ENCODE assay signal across 11 cellular contexts in genomic region chr14:59262717-59263469, GRCh38.
DNase-seq lines count a peak whose midpoint lies in the region; ATAC-seq, FAIRE-seq and TF ChIP-seq lines count a peak whose summit lies in the region.
"Had no signal": no experiment of that assay in that cellular context is flagged by ENCODE, and none has a peak within 500 bp of the region (broad histone marks: within the 10 kb centered on the region; RNA-seq: fewer than 3 reads in every experiment).

No MANE protein-coding gene starts in this region.

- CTCF ChIA-PET in CD4-positive, alpha-beta T cell (lab: Charles Lee): no interaction called here

- H3K27me3 ChIP-seq in small intestine (ENCODE audit: control insufficient read depth in 2 of 2, insufficient read depth in 2 of 2, low read length in 2 of 2): no peaks in the 10 kb centered on the region
- H3K27me3 ChIP-seq in CD4-positive, alpha-beta T cell (ENCODE audit: control insufficient read depth, insufficient read depth, low read length): no peaks in the 10 kb centered on the region

- no peak for ATAC-seq in CD4-positive, alpha-beta T cell (ENCODE audit: poor library complexity)

- peaks cover 0 to 2% of the 10 kb centered on the region in 2 donors for H3K36me3 ChIP-seq in small intestine (ENCODE audit: control insufficient read depth in 2 of 2, insufficient read depth in 2 of 2, low read length in 2 of 2)

- H3K4me1 Mint-ChIP-seq in glutamatergic neuron (ENCODE audit: low read depth, unreplicated experiment): peaks cover 5% of the 10 kb centered on the region
- H3K4me1 Mint-ChIP-seq in CD4-positive, alpha-beta T cell (ENCODE audit: low read depth): no peaks in the 10 kb centered on the region

- H3K27me3 Mint-ChIP-seq in glutamatergic neuron (ENCODE audit: unreplicated experiment): no peaks in the 10 kb centered on the region
- H3K27me3 Mint-ChIP-seq in CD4-positive, alpha-beta T cell: no peaks in the 10 kb centered on the region

- no peaks in the 10 kb centered on the region for H3K9me3 ChIP-seq in small intestine (ENCODE audit: control insufficient read depth, low read depth)
- no peaks in the 10 kb centered on the region for H3K9me3 ChIP-seq in CD4-positive, alpha-beta T cell (ENCODE audit: control insufficient read depth, low read length)

- H3K36me3 Mint-ChIP-seq in glutamatergic neuron (ENCODE audit: unreplicated experiment): peaks cover 5% of the 10 kb centered on the region
- H3K36me3 Mint-ChIP-seq in CD4-positive, alpha-beta T cell (ENCODE audit: low read depth): peaks cover 52% of the 10 kb centered on the region

- POLR2A ChIA-PET in CD4-positive, alpha-beta T cell (lab: Charles Lee): no interaction called here

- intact Hi-C loops in CD4-positive, alpha-beta T cell (cut with DNase I, micrococcal nuclease): no loop called here

- TF ChIP-seq CTCF in glutamatergic neuron (IDR thresholded peaks at IDR 0.05; ENCODE audit: partially characterized antibody, unreplicated experiment): peak; percentile 23
- no peak for TF ChIP-seq CTCF in CD4-positive, alpha-beta T cell (IDR thresholded peaks at IDR 0.05)

- DNase-seq in DMS 273 (lab: John Stamatoyannopoulos, UW; ENCODE audit: unreplicated experiment) (peak; percentile 6), DMS 273 treated with DMSO at 0.1 percent for 48 hours (lab: John Stamatoyannopoulos, UW) (no peak), SHP77 (lab: John Stamatoyannopoulos, UW) (peak; percentile 6 to 43), glutamatergic neuron (no peak), small intestine (peak; percentile 64), SW 1271 (lab: John Stamatoyannopoulos, UW) (no peak), DMS114 treated with DMSO at 0.1 percent for 48 hours (lab: John Stamatoyannopoulos, UW; ENCODE audit: unreplicated experiment) (no peak)
- DNase-seq in CD4-positive, alpha-beta T cell: no peak
- DNase-seq: 8988T, NCI-H1694 treated with DMSO at 0.1 percent for 48 hours, retina had no signal

- peak overlapping the region in 1 of 2 donors; percentile 11 for H3K27ac ChIP-seq in small intestine (ENCODE audit: low read depth in 1 of 2, low read length in 1 of 2)
- H3K27ac ChIP-seq in CD4-positive, alpha-beta T cell (ENCODE audit: low read depth, low read length): no peak overlapping the region

- no peak for FAIRE-seq in small intestine (lab: Jason Lieb, UNC)

- no peak overlapping the region for H3K4me3 ChIP-seq in small intestine (ENCODE audit: low read depth in 1 of 2, low read length in 2 of 2)

- WGBS in small intestine, 3 donors: 31 to 56% (median 43%) methylated on average over 7 of the region's 7 CpGs

- no peaks in the 10 kb centered on the region for H3K4me1 ChIP-seq in small intestine (ENCODE audit: control insufficient read depth in 2 of 2, insufficient read depth in 1 of 2, low read depth in 1 of 2, low read length in 1 of 2)

- no peak overlapping the region for H3K27ac Mint-ChIP-seq in glutamatergic neuron (ENCODE audit: unreplicated experiment)
- H3K27ac Mint-ChIP-seq in CD4-positive, alpha-beta T cell: no peak overlapping the region

- H3K9me3 Mint-ChIP-seq in glutamatergic neuron (ENCODE audit: unreplicated experiment): no peaks in the 10 kb centered on the region
- no peaks in the 10 kb centered on the region for H3K9me3 Mint-ChIP-seq in CD4-positive, alpha-beta T cell

- H3K4me3 Mint-ChIP-seq in glutamatergic neuron (ENCODE audit: unreplicated experiment): no peak overlapping the region
- no peak overlapping the region for H3K4me3 Mint-ChIP-seq in CD4-positive, alpha-beta T cell

Comparison
In these comparisons a context has a peak if more than half of its experiments do, and no peak if none do; other contexts are left out.
1. DNase-seq: peak in DMS 273 (single experiment), SHP77 (2 of 2) and small intestine (single experiment); none in DMS 273 treated with DMSO at 0.1 percent for 48 hours (single experiment), glutamatergic neuron (single experiment), SW 1271 (0 of 2), DMS114 treated with DMSO at 0.1 percent for 48 hours (single experiment) and CD4-positive, alpha-beta T cell (0 of 10).